8 cellular contexts compared by ENCODE assay signal in the genomic region with DNA sequence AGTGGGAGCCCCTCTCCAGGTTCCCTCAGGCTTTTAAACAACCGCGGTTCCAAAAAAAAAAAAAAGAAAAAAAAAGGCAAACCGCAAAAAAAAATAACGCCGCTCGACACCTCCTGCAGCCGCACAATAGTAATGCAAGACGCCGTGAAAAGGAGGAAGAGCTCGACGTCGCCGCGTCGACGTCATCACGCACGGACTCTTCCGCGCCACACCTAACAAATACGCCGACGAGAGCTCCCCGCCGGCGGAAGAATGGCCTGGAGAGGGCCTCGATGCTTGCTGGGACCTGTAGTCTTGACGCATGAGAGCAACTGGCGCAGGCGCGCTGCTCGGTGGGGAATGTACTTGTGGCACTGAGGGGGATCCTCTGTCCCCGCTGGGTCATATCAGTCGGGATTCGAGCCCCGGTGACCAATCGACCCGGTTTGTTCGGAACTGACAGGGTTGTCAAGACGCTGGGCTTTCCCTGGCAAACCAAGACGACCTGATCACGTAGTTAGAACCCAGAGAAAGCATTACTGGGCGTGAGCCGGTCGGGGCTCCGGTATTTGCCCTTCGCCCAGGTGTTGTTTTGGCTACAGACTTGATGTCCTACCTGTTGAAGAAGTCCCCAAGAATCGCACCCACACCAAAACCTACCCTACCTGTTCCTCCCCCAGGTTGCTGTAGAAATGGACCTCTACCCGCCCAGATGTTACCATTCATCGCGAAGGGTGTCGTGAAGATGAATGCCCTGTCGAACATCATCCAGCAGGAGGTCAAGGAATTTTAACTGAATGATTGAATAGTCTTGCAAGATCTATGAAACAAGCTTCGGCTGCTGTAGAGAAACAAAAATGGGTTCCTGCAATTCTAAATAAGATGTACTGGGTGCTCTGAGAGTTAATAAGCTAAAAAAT. TPM values are rescaled to one million over a fixed set of nuclear protein-coding genes. Genes with fewer than 3 reads are reported as not detected.
A peak's percentile ranks its signal among the peaks of the same experiment; 100 is the strongest.
DNase-seq lines count a peak whose midpoint lies in the region; ATAC-seq and TF ChIP-seq lines count a peak whose summit lies in the region.

Gene CBR4, minus strand, starts transcription at position 131 of the 899 bp plus-strand sequence. CDS start 166 bp downstream, outside the sequence.

- H3K27me3 ChIP-seq in mononuclear cell (ENCODE audit: insufficient read depth, low read length) = no peaks in the 10 kb centered on the region

- BruUV-seq in OCI-LY7 (replicated peaks; lab: Mats Ljungman, UMichigan) = no TSS peak

- H4K20me1 ChIP-seq in OCI-LY7 (ENCODE audit: insufficient read depth, low read length) = no peaks in the 10 kb centered on the region

- H3K4me1 ChIP-seq in OCI-LY7 (ENCODE audit: insufficient read depth, low read length, poor library complexity, severe bottlenecking) (peaks cover 32% of the 10 kb centered on the region), mononuclear cell (ENCODE audit: insufficient read depth, low read length) (peaks cover 23% of the 10 kb centered on the region)

- peaks cover 24% of the 10 kb centered on the region; the same call in 1 of the 2 replicates for H3K79me2 ChIP-seq in OCI-LY7 (ENCODE audit: insufficient read depth, low read depth, low read length)

- DNase-seq in DMS 273 (lab: John Stamatoyannopoulos, UW; ENCODE audit: unreplicated experiment) (peak; percentile 98), HuH-7.5 (ENCODE audit: low spot score) (peak; percentile 54), OCI-LY7 (ENCODE audit: low spot score) (peak; percentile 97), activated T-cell treated with anti-CD3 and anti-CD28 coated beads for 24 hours (ENCODE audit: low read depth) (peak; percentile 94), epidermal melanocyte (ENCODE audit: insufficient read length, low spot score) (peak; percentile 79)
- DNase-seq in stimulated activated CD8-positive, alpha-beta memory T cell treated with anti-CD3 and anti-CD28 coated beads, Interleukin-4, amount 100 ng/mL, for 24 hours (ENCODE audit: low read depth) = peak; percentile 96

- H3K9me2 ChIP-seq in OCI-LY7 (ENCODE audit: insufficient read depth, low read length) = peaks cover 4% of the 10 kb centered on the region; the same call in 1 of the 2 replicates

- H3K4me2 ChIP-seq in OCI-LY7 (ENCODE audit: low read length) = peak within 1 kb of the TSS; percentile 97

- H3K36me3 ChIP-seq in OCI-LY7 (ENCODE audit: insufficient read depth, low read length) = peaks cover 15% of the 10 kb centered on the region

- intact Hi-C loops in OCI-LY7 (cut with micrococcal nuclease; ENCODE audit: unreplicated experiment) = loop anchor here (10.0 kb wide), 1 partner anchor 604 kb away; the partner anchor contains the start of gene NEK1

- H2AFZ ChIP-seq in OCI-LY7 (ENCODE audit: low read length) = peak within 1 kb of the TSS; percentile 99

- H3K4me3 ChIP-seq in OCI-LY7 (ENCODE audit: low read depth, low read length, poor library complexity, severe bottlenecking) = peak within 1 kb of the TSS; percentile 93
- H3K4me3 ChIP-seq in mononuclear cell (ENCODE audit: low read length) = peak within 1 kb of the TSS; percentile 76

- no peak for TF ChIP-seq CTCF in OCI-LY7 (conservative IDR thresholded peaks at IDR 0.05; ENCODE audit: low read length)

- CTCF ChIA-PET in OCI-LY7 (lab: Charles Lee; ENCODE audit: unreplicated experiment) = interaction anchor here (0.9 kb wide), 1 partner anchor 9 kb away, joined by 7 read pairs; no protein-coding TSS in a partner anchor

- POLR2A ChIA-PET in OCI-LY7 (lab: Charles Lee) = interaction anchor here (0.6 to 2.2 kb wide), 20 partner anchors 8 to 1037 kb away, joined by 3 to 27 read pairs (median 3); partner anchors contain the start of gene HPF1

- peak; percentile 98 for ATAC-seq in GM21515 (IDR thresholded peaks at IDR 0.05; ENCODE audit: unreplicated experiment)

- no peaks in the 10 kb centered on the region for H3K9me3 ChIP-seq in OCI-LY7 (ENCODE audit: low read length)
- no peaks in the 10 kb centered on the region for H3K9me3 ChIP-seq in mononuclear cell (ENCODE audit: low read depth, low read length)

- peak within 1 kb of the TSS; percentile 64 for H3K27ac ChIP-seq in OCI-LY7 (ENCODE audit: low read depth, low read length, poor library complexity, severe bottlenecking)

RNA-seq across cellular contexts. Expression of gene CBR4, which starts in this region (rescaled TPM):
- 18.7 and 21.9 TPM in 2 replicates for total RNA-seq in OCI-LY7 (2014; rRNA removed; shearing (Covaris generic))
- total RNA-seq in OCI-LY7 (2022) (40.9 and 49.3 TPM in 2 replicates), mononuclear cell (3.1 TPM)

Comparison
In these comparisons a context has a peak if more than half of its experiments do, and no peak if none do; other contexts are left out.
1. Peak in every context shown above with its lines: DNase-seq, ATAC-seq, H3K4me3 ChIP-seq and H3K27ac ChIP-seq.